Comparison of ENCODE assay signal across 8 cellular contexts in genomic region chr1:67400029-67400786, GRCh38. TPM values are rescaled to one million over a fixed set of nuclear protein-coding genes. Genes with fewer than 3 reads are reported as not detected.
DNase-seq lines count a peak whose midpoint lies in the region; ATAC-seq and TF ChIP-seq lines count a peak whose summit lies in the region.
"Not testable (repeated sequence)": the region's sequence is repeated elsewhere in the genome, so short reads cannot be mapped to it uniquely, and the experiment has no call there.

No MANE protein-coding gene starts in this region.

- H3K36me3 Mint-ChIP-seq in activated naive CD8-positive, alpha-beta T cell treated with anti-CD3 and anti-CD28 coated beads for 36 hours = peaks cover 50% of the 10 kb centered on the region

- H3K27me3 Mint-ChIP-seq in activated naive CD8-positive, alpha-beta T cell treated with anti-CD3 and anti-CD28 coated beads for 36 hours = not testable (repeated sequence)

- not testable (repeated sequence) for H3K9ac ChIP-seq in HUES48 (ENCODE audit: low read depth, low read length)

- not testable (repeated sequence) for H3K4me3 ChIP-seq in A673 (ENCODE audit: low read depth, low read length, poor library complexity, severe bottlenecking); HUES48 (ENCODE audit: low read depth, low read length)

- not testable (repeated sequence) for TF ChIP-seq CTCF in A673 (conservative IDR thresholded peaks at IDR 0.05; ENCODE audit: low read depth, low read length)

- not testable (repeated sequence) for H3K9me3 ChIP-seq in A673 (ENCODE audit: low read depth, low read length, poor library complexity, severe bottlenecking); HUES48 (ENCODE audit: control insufficient read depth, insufficient read depth, low read length)

- H3K27ac ChIP-seq in A673 (ENCODE audit: low read depth, low read length, poor library complexity, severe bottlenecking) = not testable (repeated sequence)
- peak overlapping the region; percentile 18 for H3K27ac ChIP-seq in HUES48 (ENCODE audit: low read depth, low read length)

- H3K4me1 Mint-ChIP-seq in activated naive CD8-positive, alpha-beta T cell treated with anti-CD3 and anti-CD28 coated beads for 36 hours = peaks cover 13% of the 10 kb centered on the region

- peak; percentile 50 for DNase-seq in A673 (ENCODE audit: low spot score)
- DNase-seq in SW480 (ENCODE audit: low spot score) = peak; percentile 29
- DNase-seq in activated CD8-positive, alpha-beta memory T cell treated with anti-CD3 and anti-CD28 coated beads for 48 hours (ENCODE audit: low read depth in 2 of 3, low spot score in 2 of 3) = peak in 2 of 3 experiments; percentile 36 to 44
- DNase-seq in activated naive CD8-positive, alpha-beta T cell treated with anti-CD3 and anti-CD28 coated beads for 36 hours = peak; percentile 56
- DNase-seq in occipital lobe (lab: John Stamatoyannopoulos, UW) = peak; percentile 11
- DNase-seq in stimulated activated CD4-positive, alpha-beta T cell treated with anti-CD3 and anti-CD28 coated beads, Interleukin-4, amount 100 ng/mL, for 24 hours = peak; percentile 71

- CTCF ChIA-PET in A673 (lab: Charles Lee) = interaction anchor here (1.0 kb wide), 1 partner anchor 166 kb away, joined by 4 read pairs; no protein-coding TSS in a partner anchor

- ATAC-seq in esophagus mucosa = peak; percentile 55

- POLR2A ChIA-PET in A673 (lab: Charles Lee; ENCODE audit: low non-redundant PET) = not testable (repeated sequence)

- not testable (repeated sequence) for H3K4me3 Mint-ChIP-seq in activated naive CD8-positive, alpha-beta T cell treated with anti-CD3 and anti-CD28 coated beads for 36 hours

- H3K27me3 ChIP-seq in A673 (replicated peaks; ENCODE audit: insufficient read depth, low read depth, low read length, poor library complexity); HUES48 (ENCODE audit: control insufficient read depth, insufficient read depth, low read length): not testable (repeated sequence)

- BruUV-seq in A673 (replicated peaks; lab: Mats Ljungman, UMichigan) = not testable (repeated sequence)

- H3K36me3 ChIP-seq in A673 (ENCODE audit: insufficient read depth, low read length, poor library complexity, severe bottlenecking); HUES48 (ENCODE audit: control insufficient read depth, insufficient read depth, low read length): not testable (repeated sequence)

- peak overlapping the region; percentile 54 for H3K27ac Mint-ChIP-seq in activated naive CD8-positive, alpha-beta T cell treated with anti-CD3 and anti-CD28 coated beads for 36 hours

- intact Hi-C loops in A673 (cut with micrococcal nuclease; ENCODE audit: unreplicated experiment) = not testable (repeated sequence)

- not testable (repeated sequence) for H3K9me3 Mint-ChIP-seq in activated naive CD8-positive, alpha-beta T cell treated with anti-CD3 and anti-CD28 coated beads for 36 hours

- H3K4me1 ChIP-seq in A673 (ENCODE audit: insufficient read depth, low read length, poor library complexity, severe bottlenecking) = not testable (repeated sequence)
- peaks cover 23% of the 10 kb centered on the region for H3K4me1 ChIP-seq in HUES48 (ENCODE audit: control insufficient read depth, insufficient read depth, low read length)

RNA-seq across cellular contexts. Expression of gene SERBP1, which starts 30.0 kb away (rescaled TPM):
- total RNA-seq in A673 (2021) (407 and 447 TPM in 2 replicates), esophagus mucosa (225 TPM), occipital lobe (188 TPM)
- 100 to 1,000 TPM; 624 to 628 TPM for total RNA-seq in activated naive CD8-positive, alpha-beta T cell treated with anti-CD3 and anti-CD28 coated beads for 36 hours

Comparison
In these comparisons a context has a peak if more than half of its experiments do, and no peak if none do; other contexts are left out.
1. DNase-seq: peak in every context shown above with its lines; median percentile 71 in stimulated activated CD4-positive, alpha-beta T cell treated with anti-CD3 and anti-CD28 coated beads, Interleukin-4, amount 100 ng/mL, for 24 hours; 56 in activated naive CD8-positive, alpha-beta T cell treated with anti-CD3 and anti-CD28 coated beads for 36 hours; 50 in A673; 40 in activated CD8-positive, alpha-beta memory T cell treated with anti-CD3 and anti-CD28 coated beads for 48 hours; 29 in SW480; 11 in occipital lobe.